ENCODE assay signal across 8 cellular contexts in genomic region chr5:88734191-88734640, GRCh38.
DNase-seq lines count a peak whose midpoint lies in the region; ATAC-seq, FAIRE-seq and TF ChIP-seq lines count a peak whose summit lies in the region.

No MANE protein-coding gene starts in this region.

- H3K4me3 Mint-ChIP-seq in stimulated activated memory B cell treated with anti-CD40 and anti-IgM and Interleukin-4, amounts not matched to agents 10 μg/mL and 1 μg/mL and 100 μg/mL, for 72 hours = peak overlapping the region; percentile 28

- no peaks in the 10 kb centered on the region for H3K27me3 Mint-ChIP-seq in stimulated activated memory B cell treated with anti-CD40 and anti-IgM and Interleukin-4, amounts not matched to agents 10 μg/mL and 1 μg/mL and 100 μg/mL, for 72 hours

- H4K20me1 ChIP-seq in HepG2 (ENCODE audit: insufficient read depth, low read length) = no peaks in the 10 kb centered on the region

- peak overlapping the region; percentile 40 to 53 for H3K27ac ChIP-seq in liver (ENCODE audit: low read depth in 1 of 2, low read length in 2 of 2)
- no peak overlapping the region for H3K27ac ChIP-seq in HepG2 (ENCODE audit: extremely low read length, insufficient read depth, low read length)
- peak overlapping the region in 2 of 4 donors; percentile 61 to 65 for H3K27ac ChIP-seq in tibial nerve

- 67% methylated on average over 6 of the region's 6 CpGs for WGBS in liver
- WGBS in HepG2 (ENCODE audit: low lambda C conversion rate) = 23% methylated on average over 6 of the region's 6 CpGs
- whole genome bisulfite sequencing in tibial nerve, 2 donors = 53 to 58% methylated on average over 6 of the region's 6 CpGs

- H3K36me3 ChIP-seq in liver (ENCODE audit: control insufficient read depth in 4 of 4, insufficient read depth in 3 of 4, low read depth in 1 of 4, low read length in 3 of 4) (no peaks in the 10 kb centered on the region), HepG2 (replicated peaks in 1 of 2; ENCODE audit: control insufficient read depth in 1 of 2, insufficient read depth in 2 of 2, low read length in 2 of 2) (no peaks in the 10 kb centered on the region), tibial nerve (no peaks in the 10 kb centered on the region)

- TF ChIP-seq POLR2A in HepG2 (IDR thresholded peaks at IDR 0.05; ENCODE audit: insufficient read depth in 1 of 2, low read depth in 2 of 2, low read length in 2 of 2) (no peak), tibial nerve (IDR thresholded peaks at IDR 0.05) (no peak)

- in situ Hi-C loops in HepG2 (cut with HindIII; ENCODE audit: extremely low pct_ligation_motif_present, low pct_unique_long_range_greater_than_20kb) = loop anchor here (10.0 kb wide), 1 partner anchor 1531 kb away; no protein-coding TSS in a partner anchor

- no peaks in the 10 kb centered on the region for H3K9me3 ChIP-seq in liver (ENCODE audit: control insufficient read depth in 4 of 4, low read length in 3 of 4)
- H3K9me3 ChIP-seq in HepG2 (ENCODE audit: low read length) = no peaks in the 10 kb centered on the region
- H3K9me3 ChIP-seq in tibial nerve = no peaks in the 10 kb centered on the region

- TF ChIP-seq RAD21 in liver (IDR thresholded peaks at IDR 0.05) (peak; percentile 8 to 18), HepG2 (CRISPR knock-in tag; IDR thresholded peaks at IDR 0.05) (no peak)

- no peaks in the 10 kb centered on the region for H3K79me2 ChIP-seq in HepG2 (ENCODE audit: insufficient read depth, low read length)

- peaks cover 49% of the 10 kb centered on the region for H3K36me3 Mint-ChIP-seq in stimulated activated memory B cell treated with anti-CD40 and anti-IgM and Interleukin-4, amounts not matched to agents 10 μg/mL and 1 μg/mL and 100 μg/mL, for 72 hours

- H3K4me3 ChIP-seq in liver (ENCODE audit: low read depth in 1 of 3, low read length in 3 of 3) = no peak overlapping the region
- no peak overlapping the region for H3K4me3 ChIP-seq in HepG2 (replicated peaks in 1 of 3; ENCODE audit: insufficient read depth in 1 of 3, low read depth in 2 of 3, low read length in 3 of 3)
- H3K4me3 ChIP-seq in choroid plexus epithelial cell (ENCODE audit: low read depth, low read length) = no peak overlapping the region
- no peak overlapping the region for H3K4me3 ChIP-seq in tibial nerve

- no peak for DNase-seq in HepG2 (ENCODE audit: low spot score)
- DNase-seq in choroid plexus epithelial cell (ENCODE audit: low read depth) = peak; percentile 12
- DNase-seq in tibial nerve (ENCODE audit: low spot score in 2 of 2) = no peak
- no peak for DNase-seq in inferior parietal cortex (ENCODE audit: extremely low spot score)
- DNase-seq in DMS53 treated with DMSO at 0.1 percent for 48 hours (lab: John Stamatoyannopoulos, UW; ENCODE audit: unreplicated experiment) = no peak

- POLR2A ChIA-PET in HepG2 (lab: Yijun Ruan, JAX) = no interaction called here

- no peak for TF ChIP-seq EP300 in HepG2 (IDR thresholded peaks at IDR 0.05; ENCODE audit: low read depth in 2 of 2, low read length in 2 of 2)
- TF ChIP-seq EP300 in HepG2 (CRISPR knock-in tag; IDR thresholded peaks at IDR 0.05; ENCODE audit: borderline replicate concordance) = no peak
- peak in 1 of 2 donors; percentile 13 for TF ChIP-seq EP300 in tibial nerve (IDR thresholded peaks at IDR 0.05)

- H3K4me1 Mint-ChIP-seq in stimulated activated memory B cell treated with anti-CD40 and anti-IgM and Interleukin-4, amounts not matched to agents 10 μg/mL and 1 μg/mL and 100 μg/mL, for 72 hours = peaks cover 75% of the 10 kb centered on the region

- FAIRE-seq in HepG2 (lab: Jason Lieb, UNC) = no peak

- intact Hi-C loops in HepG2 (cut with micrococcal nuclease; ENCODE audit: unreplicated experiment) = no loop called here

- no TSS peak for BruUV-seq in HepG2 (replicated peaks; lab: Mats Ljungman, UMichigan)

- H3K27me3 ChIP-seq in liver (ENCODE audit: control insufficient read depth in 4 of 4, insufficient read depth in 4 of 4, low read length in 3 of 4) (peaks cover 0 to 4% (median 0%) of the 10 kb centered on the region in 4 donors), HepG2 (ENCODE audit: control insufficient read depth in 1 of 2, insufficient read depth in 2 of 2, low read length in 2 of 2) (peaks cover 0 to 6% of the 10 kb centered on the region in 2 experiments; a peak in 1 of 5 replicates), tibial nerve (no peaks in the 10 kb centered on the region)

- no peak overlapping the region for H3K4me2 ChIP-seq in HepG2 (ENCODE audit: low read depth, low read length)

- ATAC-seq in HepG2 (no peak), HG03520 (IDR thresholded peaks at IDR 0.05; ENCODE audit: unreplicated experiment) (peak; percentile 52)
- ATAC-seq in stimulated activated memory B cell treated with anti-CD40 and anti-IgM and Interleukin-4, amounts not matched to agents 10 μg/mL and 1 μg/mL and 100 μg/mL, for 72 hours = peak; percentile 87

- H2AFZ ChIP-seq in HepG2 (ENCODE audit: low read length) = no peak overlapping the region

- CTCF ChIA-PET in HepG2 (lab: Yijun Ruan, JAX; ENCODE audit: low intra/inter-chr PET ratio, low total read pairs) = no interaction called here

- H3K9ac ChIP-seq in liver (ENCODE audit: low read depth in 1 of 2, low read length in 2 of 2) (no peak overlapping the region), HepG2 (ENCODE audit: insufficient read depth, low read depth, low read length) (no peak overlapping the region)

- peaks cover 0 to 4% (median 0%) of the 10 kb centered on the region in 4 donors for H3K4me1 ChIP-seq in liver (ENCODE audit: control insufficient read depth in 4 of 4, insufficient read depth in 4 of 4, low read length in 3 of 4)
- no peaks in the 10 kb centered on the region for H3K4me1 ChIP-seq in HepG2 (ENCODE audit: insufficient read depth, low read length)
- H3K4me1 ChIP-seq in tibial nerve = peaks cover 0 to 14% (median 9%) of the 10 kb centered on the region in 4 donors

- TF ChIP-seq CTCF in liver (IDR thresholded peaks at IDR 0.05; ENCODE audit: low read depth, low read length, missing input control) (no peak), HepG2 (CRISPR knock-in tag; IDR thresholded peaks at IDR 0.05) (no peak), choroid plexus epithelial cell (conservative IDR thresholded peaks at IDR 0.05; ENCODE audit: low read depth, low read length) (no peak), tibial nerve (IDR thresholded peaks at IDR 0.05) (no peak)

- H3K9me3 Mint-ChIP-seq in stimulated activated memory B cell treated with anti-CD40 and anti-IgM and Interleukin-4, amounts not matched to agents 10 μg/mL and 1 μg/mL and 100 μg/mL, for 72 hours = no peaks in the 10 kb centered on the region

- H3K27ac Mint-ChIP-seq in stimulated activated memory B cell treated with anti-CD40 and anti-IgM and Interleukin-4, amounts not matched to agents 10 μg/mL and 1 μg/mL and 100 μg/mL, for 72 hours = peak overlapping the region; percentile 97

TF ChIP-seq in liver, 16 proteins besides CTCF, POLR2A, EP300 and RAD21:
- peak; percentile 14 for TF ChIP-seq YY1 (IDR thresholded peaks at IDR 0.05)
- TF ChIP-seq HNF4A (conservative IDR thresholded peaks at IDR 0.05) = no peak

TF ChIP-seq in HepG2, 621 proteins besides CTCF, POLR2A, EP300 and RAD21:
- TF ChIP-seq MED1 (CRISPR knock-in tag; IDR thresholded peaks at IDR 0.05) = no peak
- TF ChIP-seq ZNF326 (CRISPR knock-in tag; IDR thresholded peaks at IDR 0.05; ENCODE audit: borderline replicate concordance) = no peak
- TF ChIP-seq ZNF33B (CRISPR knock-in tag; IDR thresholded peaks at IDR 0.05) = no peak
- TF ChIP-seq ZBTB14 (CRISPR knock-in tag; IDR thresholded peaks at IDR 0.05) = no peak
- TF ChIP-seq JARID2 (CRISPR knock-in tag; IDR thresholded peaks at IDR 0.05; ENCODE audit: insufficient replicate concordance) = no peak
- no peak for TF ChIP-seq ZNF614 (CRISPR knock-in tag; IDR thresholded peaks at IDR 0.05; ENCODE audit: borderline replicate concordance)
- TF ChIP-seq TFDP2 (CRISPR knock-in tag; IDR thresholded peaks at IDR 0.05) = no peak
- no peak for TF ChIP-seq MZF1 (CRISPR knock-in tag; IDR thresholded peaks at IDR 0.05; ENCODE audit: borderline replicate concordance)
- TF ChIP-seq BRCA1 (CRISPR knock-in tag; IDR thresholded peaks at IDR 0.05) = no peak
- TF ChIP-seq ZNF550 (CRISPR knock-in tag; IDR thresholded peaks at IDR 0.05; ENCODE audit: borderline replicate concordance) = no peak
- no peak for TF ChIP-seq ZSCAN20 (CRISPR knock-in tag; IDR thresholded peaks at IDR 0.05; ENCODE audit: borderline replicate concordance)
